Comparison of ENCODE assay signal across 18 cellular contexts in the genomic region with DNA sequence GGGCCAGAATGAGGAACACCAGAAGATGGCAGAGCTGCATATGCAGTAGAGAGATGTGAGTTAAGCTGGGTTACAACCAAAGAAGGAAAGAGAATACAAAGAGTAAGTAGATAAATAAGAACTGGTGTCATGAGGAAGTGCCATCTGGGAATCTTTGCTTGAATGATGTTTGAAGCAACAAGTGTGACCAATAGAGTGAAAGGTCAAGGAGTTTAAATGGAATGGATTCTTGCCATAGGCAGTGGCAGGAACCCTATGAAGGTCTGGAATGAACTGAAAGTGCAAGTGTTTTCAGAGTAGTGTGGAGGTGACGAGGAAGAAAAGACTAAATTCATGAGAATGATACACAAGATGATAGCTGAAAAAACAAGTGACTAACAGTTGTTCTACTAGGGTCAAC. TPM values are rescaled to one million over a fixed set of nuclear protein-coding genes. Genes with fewer than 3 reads are reported as not detected.
DNase-seq lines count a peak whose midpoint lies in the region; ATAC-seq and TF ChIP-seq lines count a peak whose summit lies in the region.
"Had no signal": no experiment of that assay in that cellular context is flagged by ENCODE, and none has a peak within 500 bp of the region (broad histone marks: within the 10 kb centered on the region; RNA-seq: fewer than 3 reads in every experiment).

No MANE protein-coding gene starts in this region.

- H3K4me2 ChIP-seq in MM.1S (ENCODE audit: low read depth, low read length) = no peak overlapping the region
- H3K4me2 ChIP-seq: A549 had no signal

- H3K4me1 Mint-ChIP-seq in endodermal cell = no peaks in the 10 kb centered on the region
- no peaks in the 10 kb centered on the region for H3K4me1 Mint-ChIP-seq in activated CD4-positive, alpha-beta T cell treated with anti-CD3 and anti-CD28 coated beads, Interleukin-2, amount 10 ng/mL, durations not matched to agents 7 days and 5 days
- no peaks in the 10 kb centered on the region for H3K4me1 Mint-ChIP-seq in activated T-cell treated with anti-CD3 and anti-CD28 coated beads, Interleukin-2, amount 50 U/mL, for 4 hours (ENCODE audit: low read depth)
- H3K4me1 Mint-ChIP-seq: CD4-positive, alpha-beta memory T cell had no signal

- intact Hi-C loops in left colon (cut with DNase I, micrococcal nuclease) = no loop called here

- H3K4me3 ChIP-seq in HEK293 (ENCODE audit: low read depth, low read length) = no peak overlapping the region
- H3K4me3 ChIP-seq in endodermal cell (ENCODE audit: low read length) = no peak overlapping the region
- no peak overlapping the region for H3K4me3 ChIP-seq in MM.1S (ENCODE audit: low read length)
- H3K4me3 ChIP-seq: A549, HAP-1 had no signal

- peak; percentile 39 for ATAC-seq in left colon
- ATAC-seq in activated T-cell treated with anti-CD3 and anti-CD28 coated beads, Interleukin-2, amount 50 U/mL, for 4 hours = no peak
- ATAC-seq: A549 had no signal

- H3K27ac ChIP-seq in HEK293 (ENCODE audit: extremely low read depth, low read depth, low read length) (no peak overlapping the region), endodermal cell (ENCODE audit: low read depth, low read length) (no peak overlapping the region), MM.1S (ENCODE audit: low read length) (no peak overlapping the region)
- H3K27ac ChIP-seq: A549 had no signal

- H3K36me3 Mint-ChIP-seq in endodermal cell (ENCODE audit: low read depth) = peaks cover 5% of the 10 kb centered on the region
- no peaks in the 10 kb centered on the region for H3K36me3 Mint-ChIP-seq in activated CD4-positive, alpha-beta T cell treated with anti-CD3 and anti-CD28 coated beads, Interleukin-2, amount 10 ng/mL, durations not matched to agents 7 days and 5 days (ENCODE audit: low read depth)
- no peaks in the 10 kb centered on the region for H3K36me3 Mint-ChIP-seq in activated T-cell treated with anti-CD3 and anti-CD28 coated beads, Interleukin-2, amount 50 U/mL, for 4 hours (ENCODE audit: insufficient read depth)
- H3K36me3 Mint-ChIP-seq: CD4-positive, alpha-beta memory T cell had no signal

- H3K79me2 ChIP-seq in MM.1S (ENCODE audit: low read length) = no peaks in the 10 kb centered on the region

- H3K27me3 ChIP-seq in endodermal cell (ENCODE audit: control insufficient read depth, insufficient read depth, low read length, poor library complexity, severe bottlenecking) = no peaks in the 10 kb centered on the region
- H3K27me3 ChIP-seq in MM.1S (replicated peaks; ENCODE audit: insufficient read depth, low read length) = no peaks in the 10 kb centered on the region

- in situ Hi-C loops in ACHN (cut with HindIII; ENCODE audit: low pct_ligation_motif_present, low pct_unique_long_range_greater_than_20kb, low sequenced_read_pairs) = no loop called here

- CTCF ChIA-PET in HEK293 (lab: Yijun Ruan, JAX) = interaction anchor here (0.8 kb wide), 1 partner anchor 245 kb away, joined by 3 read pairs; no protein-coding TSS in a partner anchor
- CTCF ChIA-PET in activated CD4-positive, alpha-beta T cell treated with anti-CD3 and anti-CD28 coated beads, Interleukin-2, amount 10 ng/mL, durations not matched to agents 7 days and 5 days (lab: Charles Lee) = no interaction called here

- no peaks in the 10 kb centered on the region for H3K9me3 ChIP-seq in HEK293 (ENCODE audit: control insufficient read depth, insufficient read depth, low read depth, low read length)
- no peaks in the 10 kb centered on the region for H3K9me3 ChIP-seq in endodermal cell (ENCODE audit: control insufficient read depth, low read length)
- no peaks in the 10 kb centered on the region for H3K9me3 ChIP-seq in MM.1S (replicated peaks; ENCODE audit: insufficient read depth, low read length)
- H3K9me3 ChIP-seq: A549, HAP-1 had no signal

- H3K9me3 Mint-ChIP-seq in endodermal cell = no peaks in the 10 kb centered on the region
- no peaks in the 10 kb centered on the region for H3K9me3 Mint-ChIP-seq in activated CD4-positive, alpha-beta T cell treated with anti-CD3 and anti-CD28 coated beads, Interleukin-2, amount 10 ng/mL, durations not matched to agents 7 days and 5 days
- H3K9me3 Mint-ChIP-seq in activated T-cell treated with anti-CD3 and anti-CD28 coated beads, Interleukin-2, amount 50 U/mL, for 4 hours = no peaks in the 10 kb centered on the region
- H3K9me3 Mint-ChIP-seq: CD4-positive, alpha-beta memory T cell had no signal

- H3F3A ChIP-seq in MM.1S (ENCODE audit: insufficient read depth, low read length) = no peaks in the 10 kb centered on the region

- H3K27ac Mint-ChIP-seq in endodermal cell = no peak overlapping the region
- no peak overlapping the region for H3K27ac Mint-ChIP-seq in activated CD4-positive, alpha-beta T cell treated with anti-CD3 and anti-CD28 coated beads, Interleukin-2, amount 10 ng/mL, durations not matched to agents 7 days and 5 days
- H3K27ac Mint-ChIP-seq: CD4-positive, alpha-beta memory T cell had no signal

- H3K9ac ChIP-seq in endodermal cell (ENCODE audit: extremely low read depth, low read length, poor library complexity, severe bottlenecking) (no peak overlapping the region), MM.1S (ENCODE audit: low read length) (no peak overlapping the region)

- H4K20me1 ChIP-seq in MM.1S (ENCODE audit: insufficient read depth, low read length) = no peaks in the 10 kb centered on the region

- TF ChIP-seq CTCF in HEK293 (tag by site-specific recombination; IDR thresholded peaks at IDR 0.05) = no peak
- TF ChIP-seq CTCF in endodermal cell (conservative IDR thresholded peaks at IDR 0.05) = no peak
- TF ChIP-seq CTCF in MM.1S (IDR thresholded peaks at IDR 0.05; ENCODE audit: low read length) = no peak

- H3K9me2 ChIP-seq in MM.1S (replicated peaks; ENCODE audit: insufficient read depth, low read length) = no peaks in the 10 kb centered on the region

- peaks cover 0 to 14% of the 10 kb centered on the region in 2 experiments; a peak in 2 of 3 replicates for H3K36me3 ChIP-seq in HEK293 (ENCODE audit: control insufficient read depth in 2 of 2, insufficient read depth in 1 of 2, low read length in 2 of 2)
- peaks cover 11% of the 10 kb centered on the region for H3K36me3 ChIP-seq in endodermal cell (ENCODE audit: control insufficient read depth, insufficient read depth, low read length)
- H3K36me3 ChIP-seq in MM.1S (replicated peaks; ENCODE audit: insufficient read depth, low read length) = no peaks in the 10 kb centered on the region
- H3K36me3 ChIP-seq: HAP-1 had no signal

- peak; percentile 22 for DNase-seq in ACHN
- DNase-seq in endodermal cell = peak; percentile 2
- no peak for DNase-seq in left colon
- no peak for DNase-seq in activated CD4-positive, alpha-beta T cell treated with anti-CD3 and anti-CD28 coated beads, Interleukin-2, amount 10 ng/mL, durations not matched to agents 7 days and 5 days
- DNase-seq in MM.1S = no peak
- DNase-seq in activated T-cell treated with anti-CD3 and anti-CD28 coated beads, Interleukin-2, amount 50 U/mL, for 4 hours = no peak
- DNase-seq in NCI-H2081 treated with DMSO at 0.1 percent for 48 hours (lab: John Stamatoyannopoulos, UW) = no peak
- DNase-seq: 8988T; C1 segment of cervical spinal cord; CD4-positive, alpha-beta memory T cell; COR-L47; DMS153; DMS79 treated with DMSO at 0.1 percent for 48 hours; GF-D8; GOT3 had no signal

- POLR2A ChIA-PET in HEK293 (lab: Yijun Ruan, JAX) = no interaction called here
- POLR2A ChIA-PET in activated CD4-positive, alpha-beta T cell treated with anti-CD3 and anti-CD28 coated beads, Interleukin-2, amount 10 ng/mL, durations not matched to agents 7 days and 5 days (lab: Charles Lee) = no interaction called here

- 89 to 100% methylated on average over 1 of the region's 1 CpG for WGBS in endodermal cell (ENCODE audit: insufficient coverage in 1 of 2, insufficient read length in 1 of 2), 2 experiments

- H3K4me1 ChIP-seq in HEK293 (ENCODE audit: control insufficient read depth, insufficient read depth, low read length) = no peaks in the 10 kb centered on the region
- H3K4me1 ChIP-seq in endodermal cell (ENCODE audit: control insufficient read depth, insufficient read depth, low read length) = no peaks in the 10 kb centered on the region
- H3K4me1 ChIP-seq in MM.1S (ENCODE audit: low read length) = no peaks in the 10 kb centered on the region
- H3K4me1 ChIP-seq: A549 had no signal

- no peak overlapping the region for H3K4me3 Mint-ChIP-seq in endodermal cell
- no peak overlapping the region for H3K4me3 Mint-ChIP-seq in activated CD4-positive, alpha-beta T cell treated with anti-CD3 and anti-CD28 coated beads, Interleukin-2, amount 10 ng/mL, durations not matched to agents 7 days and 5 days
- H3K4me3 Mint-ChIP-seq in activated T-cell treated with anti-CD3 and anti-CD28 coated beads, Interleukin-2, amount 50 U/mL, for 4 hours = no peak overlapping the region
- H3K4me3 Mint-ChIP-seq: CD4-positive, alpha-beta memory T cell had no signal

- no peak overlapping the region for H2AFZ ChIP-seq in MM.1S (ENCODE audit: low read length)

- no peaks in the 10 kb centered on the region for H3K27me3 Mint-ChIP-seq in endodermal cell (ENCODE audit: insufficient read depth)
- no peaks in the 10 kb centered on the region for H3K27me3 Mint-ChIP-seq in activated CD4-positive, alpha-beta T cell treated with anti-CD3 and anti-CD28 coated beads, Interleukin-2, amount 10 ng/mL, durations not matched to agents 7 days and 5 days
- no peaks in the 10 kb centered on the region for H3K27me3 Mint-ChIP-seq in activated T-cell treated with anti-CD3 and anti-CD28 coated beads, Interleukin-2, amount 50 U/mL, for 4 hours (ENCODE audit: low read depth)
- H3K27me3 Mint-ChIP-seq: CD4-positive, alpha-beta memory T cell had no signal

TF ChIP-seq in HEK293, 187 proteins besides CTCF, POLR2A, EP300 and RAD21:
- TF ChIP-seq ZNF350 (tag by site-specific recombination; IDR thresholded peaks at IDR 0.05) (no peak), ZBTB7A (tag by site-specific recombination; IDR thresholded peaks at IDR 0.05; ENCODE audit: low read depth) (no peak), SCRT1 (tag by site-specific recombination; IDR thresholded peaks at IDR 0.05; ENCODE audit: borderline replicate concordance) (peak; percentile 28; the same call in 1 of the 2 replicates), SCRT2 (tag by site-specific recombination; IDR thresholded peaks at IDR 0.05) (peak; percentile 75)
TF ChIP-seq in HEK293: peak in this region for 2.

RNA-seq across cellular contexts. Expression of gene MEST, which starts 21.6 kb away (rescaled TPM):
- 100 to 1,000 TPM; 121 to 149 TPM for total RNA-seq in endodermal cell
- 356 TPM for polyA plus RNA-seq in endodermal cell (2013, experiment 1 of 2)
- 306 TPM for polyA plus RNA-seq in endodermal cell (2013, experiment 2 of 2)
- 10 to 100 TPM; 44.3 to 47.7 TPM for total RNA-seq in left colon
- 1 to 10 TPM; 1.2 TPM for total RNA-seq in activated CD4-positive, alpha-beta T cell treated with anti-CD3 and anti-CD28 coated beads, Interleukin-2, amount 10 ng/mL, durations not matched to agents 7 days and 5 days
- 1 to 10 TPM; 3.5 to 5.9 (median 5.2) TPM for total RNA-seq in activated T-cell treated with anti-CD3 and anti-CD28 coated beads, Interleukin-2, amount 50 U/mL, for 4 hours

Comparison
In these comparisons a context has a peak if more than half of its experiments do, and no peak if none do; other contexts are left out.
1. DNase-seq: peak in ACHN (single experiment) and endodermal cell (single experiment); none in left colon (0 of 2), activated CD4-positive, alpha-beta T cell treated with anti-CD3 and anti-CD28 coated beads, Interleukin-2, amount 10 ng/mL, durations not matched to agents 7 days and 5 days (single experiment), MM.1S (single experiment), activated T-cell treated with anti-CD3 and anti-CD28 coated beads, Interleukin-2, amount 50 U/mL, for 4 hours (single experiment) and NCI-H2081 treated with DMSO at 0.1 percent for 48 hours (single experiment).
2. RNA of gene MEST, which starts 21.6 kb away (total RNA-seq): 121 to 149 TPM in endodermal cell and 44.3 to 47.7 TPM in left colon; 3.5 to 5.9 TPM in activated T-cell treated with anti-CD3 and anti-CD28 coated beads, Interleukin-2, amount 50 U/mL, for 4 hours and 1.2 TPM in activated CD4-positive, alpha-beta T cell treated with anti-CD3 and anti-CD28 coated beads, Interleukin-2, amount 10 ng/mL, durations not matched to agents 7 days and 5 days; every median in the first group is over 4 times any median in the second.